1 cellular context compared by ENCODE assay signal in the genomic region with DNA sequence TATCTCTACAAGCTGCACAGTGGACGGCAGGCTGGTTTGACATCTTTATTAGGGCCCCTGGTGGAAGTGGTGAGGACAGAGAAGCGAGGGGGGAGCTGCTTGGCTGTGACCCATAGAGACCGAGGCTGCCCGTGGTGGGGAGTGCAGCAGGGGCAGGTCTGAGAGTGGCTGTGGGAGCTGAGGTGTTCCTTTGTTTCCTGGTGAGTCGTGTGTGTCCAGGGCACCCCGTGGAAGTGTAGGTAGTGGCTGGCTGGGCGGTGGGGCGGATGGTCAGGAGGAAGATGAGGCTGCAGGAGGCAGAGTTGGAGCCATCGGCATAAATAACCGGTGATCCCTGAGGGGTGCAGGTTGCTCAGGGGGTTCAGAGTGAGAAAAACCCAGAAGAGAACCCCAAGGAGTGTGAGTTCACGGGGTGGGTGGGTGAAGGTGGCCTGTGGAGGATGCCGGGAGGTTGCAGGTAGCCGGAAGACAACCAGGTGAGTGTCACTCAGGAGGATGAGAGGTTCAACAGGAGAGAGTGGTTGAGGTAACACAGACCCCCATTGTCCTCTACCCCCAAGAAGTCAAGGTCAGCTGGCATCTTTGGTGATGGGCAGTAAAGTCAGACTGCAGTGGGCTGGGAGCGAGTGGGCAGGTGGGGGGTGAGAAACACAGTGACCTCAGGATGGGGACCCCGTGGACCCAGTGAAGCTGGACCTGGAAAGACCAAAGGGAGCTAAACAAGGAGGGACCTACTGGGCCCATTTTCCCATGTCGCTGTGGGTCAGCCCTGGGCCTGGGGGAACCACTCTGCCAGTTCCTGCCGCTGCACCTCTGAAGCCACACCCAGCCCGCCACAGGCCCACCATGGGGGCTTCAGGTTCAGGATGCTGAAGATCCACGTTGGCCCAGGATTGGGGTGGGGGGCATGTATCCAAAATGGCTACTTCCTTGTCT.
TF ChIP-seq lines count a peak whose summit lies in the region.

No MANE protein-coding gene starts in this region.

TF ChIP-seq in HepG2, 621 proteins besides CTCF, POLR2A, EP300 and RAD21:
- TF ChIP-seq AGO2 (optimal IDR thresholded peaks at IDR 0.05; ENCODE audit: low read depth, low read length) (peak; percentile 47), HIVEP1 (CRISPR knock-in tag; IDR thresholded peaks at IDR 0.05) (no peak)
